In genomic region chr20:2657241-2657640, GRCh38 we compare ENCODE assay signal across 16 cellular contexts. TPM values are rescaled to one million over a fixed set of nuclear protein-coding genes. Genes with fewer than 3 reads are reported as not detected.
DNase-seq lines count a peak whose midpoint lies in the region; ATAC-seq, FAIRE-seq and TF ChIP-seq lines count a peak whose summit lies in the region.
"Had no signal": no experiment of that assay in that cellular context is flagged by ENCODE, and none has a peak within 500 bp of the region (broad histone marks: within the 10 kb centered on the region; RNA-seq: fewer than 3 reads in every experiment).

No MANE protein-coding gene starts in this region.

- no peak overlapping the region for H4K91ac ChIP-seq in H9 (ENCODE audit: insufficient read length, low read depth, low read length)

- H3K9me3 ChIP-seq in HepG2 (ENCODE audit: low read length) (no peaks in the 10 kb centered on the region), right lobe of liver (no peaks in the 10 kb centered on the region), H9 (ENCODE audit: control insufficient read depth, low read depth, low read length) (no peaks in the 10 kb centered on the region)
- H3K9me3 ChIP-seq: MG63, SK-N-SH, spleen had no signal

- H3K4ac ChIP-seq in H9 (ENCODE audit: low read depth, low read length): no peak overlapping the region

- H3K4me1 ChIP-seq in HepG2 (ENCODE audit: insufficient read depth, low read length) (peaks cover 38% of the 10 kb centered on the region), right lobe of liver (peaks cover 0 to 11% (median 5%) of the 10 kb centered on the region in 4 donors), H9 (ENCODE audit: insufficient read depth, low read length) (no peaks in the 10 kb centered on the region; the same call in 1 of the 2 replicates)

- peaks cover 58% of the 10 kb centered on the region for H4K20me1 ChIP-seq in HepG2 (ENCODE audit: insufficient read depth, low read length)
- no peaks in the 10 kb centered on the region for H4K20me1 ChIP-seq in H9 (ENCODE audit: control insufficient read depth, insufficient read depth, insufficient read length)

- peak overlapping the region in 2 of 3 experiments; percentile 22 to 81; a peak in 2 of 7 replicates for H3K27ac Mint-ChIP-seq in H9
- peak overlapping the region; percentile 31 for H3K27ac Mint-ChIP-seq in activated T-helper 2 cell treated with anti-CD3 and anti-CD28 coated beads, Interferon-gamma antibody, Interleukin-2, Interleukin-4, amounts not matched to agents 10 μg/mL and 5 μg/mL and 100 μg/mL, durations not matched to agents 14 hours and 24 hours and 36 hours
- H3K27ac Mint-ChIP-seq in stimulated activated naive B cell treated with anti-CD40 and anti-IgM and Interleukin-4, amounts not matched to agents 10 μg/mL and 1 μg/mL and 100 μg/mL, for 72 hours: peak overlapping the region; percentile 79
- H3K27ac Mint-ChIP-seq: activated naive CD4-positive, alpha-beta T cell treated with anti-CD3 and anti-CD28 coated beads, Interleukin-2, amount 10 ng/mL, durations not matched to agents 7 days and 5 days had no signal

- WGBS in HepG2 (ENCODE audit: low lambda C conversion rate): 94% methylated on average over 4 of the region's 5 CpGs
- WGBS in right lobe of liver (ENCODE audit: insufficient coverage, low coverage, low lambda C conversion rate, missing lambda C conversion rate): no CpG with 5 or more reads among the region's 5 CpGs
- no CpG with 5 or more reads among the region's 5 CpGs for WGBS in H9 (ENCODE audit: extremely low coverage, insufficient read length, low lambda C conversion rate)

- H3K18ac ChIP-seq in H9 (ENCODE audit: insufficient read length, low read depth, low read length): no peak overlapping the region

- no peak overlapping the region for H3K14ac ChIP-seq in H9 (ENCODE audit: insufficient read depth, low read length)

- no peak for DNase-seq in HepG2 (ENCODE audit: low spot score)
- DNase-seq in right lobe of liver: no peak
- DNase-seq in H9: no peak
- DNase-seq in activated T-helper 2 cell treated with anti-CD3 and anti-CD28 coated beads, Interferon-gamma antibody, Interleukin-2, Interleukin-4, amounts not matched to agents 10 μg/mL and 5 μg/mL and 100 μg/mL, durations not matched to agents 14 hours and 24 hours and 36 hours (ENCODE audit: low spot score): no peak
- no peak for DNase-seq in stimulated activated naive B cell treated with anti-CD40 and anti-IgM and Interleukin-4, amounts not matched to agents 10 μg/mL and 1 μg/mL and 100 μg/mL, for 72 hours
- DNase-seq: activated naive CD4-positive, alpha-beta T cell treated with anti-CD3 and anti-CD28 coated beads, Interleukin-2, amount 10 ng/mL, durations not matched to agents 7 days and 5 days; COR-L47; MG63; midbrain; NCI-H146; PC-9; SK-N-SH; spleen had no signal

- H3K27me3 Mint-ChIP-seq in H9 (ENCODE audit: low read depth): peaks cover 3% of the 10 kb centered on the region; the same call in 1 of the 2 replicates
- H3K27me3 Mint-ChIP-seq in activated T-helper 2 cell treated with anti-CD3 and anti-CD28 coated beads, Interferon-gamma antibody, Interleukin-2, Interleukin-4, amounts not matched to agents 10 μg/mL and 5 μg/mL and 100 μg/mL, durations not matched to agents 14 hours and 24 hours and 36 hours (ENCODE audit: low read depth): no peaks in the 10 kb centered on the region
- no peaks in the 10 kb centered on the region for H3K27me3 Mint-ChIP-seq in stimulated activated naive B cell treated with anti-CD40 and anti-IgM and Interleukin-4, amounts not matched to agents 10 μg/mL and 1 μg/mL and 100 μg/mL, for 72 hours
- H3K27me3 Mint-ChIP-seq: activated naive CD4-positive, alpha-beta T cell treated with anti-CD3 and anti-CD28 coated beads, Interleukin-2, amount 10 ng/mL, durations not matched to agents 7 days and 5 days had no signal

- no peak for TF ChIP-seq EP300 in HepG2 (IDR thresholded peaks at IDR 0.05; ENCODE audit: low read depth in 2 of 2, low read length in 2 of 2)
- TF ChIP-seq EP300 in HepG2 (CRISPR knock-in tag; IDR thresholded peaks at IDR 0.05; ENCODE audit: borderline replicate concordance): no peak

- no peak for ATAC-seq in HepG2
- ATAC-seq in right lobe of liver: no peak
- ATAC-seq in stimulated activated naive B cell treated with anti-CD40 and anti-IgM and Interleukin-4, amounts not matched to agents 10 μg/mL and 1 μg/mL and 100 μg/mL, for 72 hours (replicated peaks): no peak
- no peak for ATAC-seq in GM18519 (IDR thresholded peaks at IDR 0.05; ENCODE audit: low FRiP score, unreplicated experiment)
- ATAC-seq in GM18858 (IDR thresholded peaks at IDR 0.05; ENCODE audit: unreplicated experiment): no peak

- no peak overlapping the region for H4K5ac ChIP-seq in H9 (ENCODE audit: insufficient read length, low read depth, low read length)

- H3K56ac ChIP-seq in H9 (ENCODE audit: insufficient read length, low read depth, low read length): no peak overlapping the region

- TF ChIP-seq RAD21 in HepG2 (CRISPR knock-in tag; IDR thresholded peaks at IDR 0.05): no peak

- H2BK15ac ChIP-seq in H9 (ENCODE audit: low read depth, low read length): no peak overlapping the region

- H3K4me2 ChIP-seq in HepG2 (ENCODE audit: low read depth, low read length): no peak overlapping the region
- no peak overlapping the region for H3K4me2 ChIP-seq in H9 (ENCODE audit: insufficient read depth, insufficient read length, low read length)
- H3K4me2 ChIP-seq: PC-9, SK-N-SH had no signal

- H2AK5ac ChIP-seq in H9 (ENCODE audit: insufficient read length, low read length): no peak overlapping the region

- no peak overlapping the region for H2BK5ac ChIP-seq in H9 (ENCODE audit: insufficient read length, low read length)

- H3K27me3 ChIP-seq in HepG2 (ENCODE audit: control insufficient read depth in 1 of 2, insufficient read depth in 2 of 2, low read length in 2 of 2): no peaks in the 10 kb centered on the region; a peak in 1 of 5 replicates
- H3K27me3 ChIP-seq in right lobe of liver: no peaks in the 10 kb centered on the region
- H3K27me3 ChIP-seq in H9 (ENCODE audit: insufficient read depth, low read length): no peaks in the 10 kb centered on the region
- H3K27me3 ChIP-seq: MG63, spleen had no signal

- H4K8ac ChIP-seq in H9 (replicated peaks; ENCODE audit: insufficient read length, low read depth, low read length): no peak overlapping the region

- in situ Hi-C loops in HepG2 (cut with HindIII; ENCODE audit: extremely low pct_ligation_motif_present, low pct_unique_long_range_greater_than_20kb): no loop called here

- peaks cover 71 to 97% (median 90%) of the 10 kb centered on the region in 3 experiments for H3K36me3 Mint-ChIP-seq in H9 (ENCODE audit: insufficient read depth in 1 of 3, low read depth in 3 of 3)
- H3K36me3 Mint-ChIP-seq in activated T-helper 2 cell treated with anti-CD3 and anti-CD28 coated beads, Interferon-gamma antibody, Interleukin-2, Interleukin-4, amounts not matched to agents 10 μg/mL and 5 μg/mL and 100 μg/mL, durations not matched to agents 14 hours and 24 hours and 36 hours (ENCODE audit: low read depth): peaks cover 95% of the 10 kb centered on the region
- peaks cover 70 to 84% of the 10 kb centered on the region in 2 donors for H3K36me3 Mint-ChIP-seq in stimulated activated naive B cell treated with anti-CD40 and anti-IgM and Interleukin-4, amounts not matched to agents 10 μg/mL and 1 μg/mL and 100 μg/mL, for 72 hours

- no peak overlapping the region for H3K27ac ChIP-seq in HepG2 (ENCODE audit: extremely low read length, insufficient read depth, low read length)
- no peak overlapping the region for H3K27ac ChIP-seq in right lobe of liver
- no peak overlapping the region for H3K27ac ChIP-seq in H9 (ENCODE audit: insufficient read length, low read depth, low read length)
- H3K27ac ChIP-seq: PC-9, spleen had no signal

- intact Hi-C loops in HepG2 (cut with micrococcal nuclease; ENCODE audit: unreplicated experiment) (no loop called here), right lobe of liver (cut with DNase I) (no loop called here)
- intact Hi-C loops in activated T-helper 2 cell treated with anti-CD3 and anti-CD28 coated beads, Interferon-gamma antibody, Interleukin-2, Interleukin-4, amounts not matched to agents 10 μg/mL and 5 μg/mL and 100 μg/mL, durations not matched to agents 14 hours and 24 hours and 36 hours (cut with micrococcal nuclease): no loop called here

- no peak overlapping the region for H3K23ac ChIP-seq in H9 (ENCODE audit: insufficient read length, low read depth, low read length)

- H3K79me1 ChIP-seq in H9 (ENCODE audit: insufficient read depth, low read depth, low read length, poor library complexity, severe bottlenecking): peaks cover 11% of the 10 kb centered on the region

- CTCF ChIA-PET in HepG2 (lab: Yijun Ruan, JAX; ENCODE audit: low intra/inter-chr PET ratio, low total read pairs): no interaction called here

- no peaks in the 10 kb centered on the region for H3K9me3 Mint-ChIP-seq in H9
- H3K9me3 Mint-ChIP-seq in activated T-helper 2 cell treated with anti-CD3 and anti-CD28 coated beads, Interferon-gamma antibody, Interleukin-2, Interleukin-4, amounts not matched to agents 10 μg/mL and 5 μg/mL and 100 μg/mL, durations not matched to agents 14 hours and 24 hours and 36 hours: no peaks in the 10 kb centered on the region
- H3K9me3 Mint-ChIP-seq in stimulated activated naive B cell treated with anti-CD40 and anti-IgM and Interleukin-4, amounts not matched to agents 10 μg/mL and 1 μg/mL and 100 μg/mL, for 72 hours: no peaks in the 10 kb centered on the region
- H3K9me3 Mint-ChIP-seq: activated naive CD4-positive, alpha-beta T cell treated with anti-CD3 and anti-CD28 coated beads, Interleukin-2, amount 10 ng/mL, durations not matched to agents 7 days and 5 days; WTC11 had no signal

- no peak overlapping the region for H2BK20ac ChIP-seq in H9 (ENCODE audit: low read depth, low read length, poor library complexity, severe bottlenecking)

- H2BK120ac ChIP-seq in H9 (ENCODE audit: low read depth, low read length, poor library complexity, severe bottlenecking): no peak overlapping the region

- H3K4me3 Mint-ChIP-seq in H9: peak overlapping the region in 1 of 2 experiments; percentile 8; a peak in 1 of 5 replicates
- H3K4me3 Mint-ChIP-seq in activated T-helper 2 cell treated with anti-CD3 and anti-CD28 coated beads, Interferon-gamma antibody, Interleukin-2, Interleukin-4, amounts not matched to agents 10 μg/mL and 5 μg/mL and 100 μg/mL, durations not matched to agents 14 hours and 24 hours and 36 hours (ENCODE audit: low read depth): no peak overlapping the region
- no peak overlapping the region for H3K4me3 Mint-ChIP-seq in stimulated activated naive B cell treated with anti-CD40 and anti-IgM and Interleukin-4, amounts not matched to agents 10 μg/mL and 1 μg/mL and 100 μg/mL, for 72 hours
- H3K4me3 Mint-ChIP-seq: activated naive CD4-positive, alpha-beta T cell treated with anti-CD3 and anti-CD28 coated beads, Interleukin-2, amount 10 ng/mL, durations not matched to agents 7 days and 5 days; WTC11 had no signal

- H3K36me3 ChIP-seq in HepG2 (replicated peaks in 1 of 2; ENCODE audit: control insufficient read depth in 1 of 2, insufficient read depth in 2 of 2, low read length in 2 of 2) (peaks cover 53 to 83% of the 10 kb centered on the region in 2 experiments), right lobe of liver (peaks cover 9 to 81% (median 44%) of the 10 kb centered on the region in 4 donors)

- POLR2A ChIA-PET in HepG2 (lab: Yijun Ruan, JAX): no interaction called here

- peaks cover 40% of the 10 kb centered on the region for H3K79me2 ChIP-seq in HepG2 (ENCODE audit: insufficient read depth, low read length)
- peaks cover 17% of the 10 kb centered on the region for H3K79me2 ChIP-seq in H9 (ENCODE audit: insufficient read depth, low read length)

- TF ChIP-seq CTCF in HepG2 (CRISPR knock-in tag; IDR thresholded peaks at IDR 0.05) (no peak), right lobe of liver (IDR thresholded peaks at IDR 0.05) (no peak), H9 (conservative IDR thresholded peaks at IDR 0.05) (no peak)

- H3K23me2 ChIP-seq in H9 (ENCODE audit: insufficient read length, low read depth, low read length, poor library complexity, severe bottlenecking): peaks cover 9% of the 10 kb centered on the region

- H3K9ac ChIP-seq in HepG2 (ENCODE audit: insufficient read depth, low read depth, low read length) (no peak overlapping the region), H9 (ENCODE audit: extremely low read depth, insufficient read length, low read length) (no peak overlapping the region)
- H3K9ac ChIP-seq: SK-N-SH had no signal

- H3K4me3 ChIP-seq in HepG2 (replicated peaks in 1 of 3; ENCODE audit: insufficient read depth in 1 of 3, low read depth in 2 of 3, low read length in 3 of 3): no peak overlapping the region
- H3K4me3 ChIP-seq in right lobe of liver: no peak overlapping the region
- H3K4me3 ChIP-seq: MG63, PC-9, spleen had no signal

- TF ChIP-seq POLR2A in HepG2 (IDR thresholded peaks at IDR 0.05; ENCODE audit: insufficient read depth in 1 of 2, low read depth in 2 of 2, low read length in 2 of 2) (peak in 1 of 2 experiments; percentile 20; a peak in 2 of 4 replicates), right lobe of liver (IDR thresholded peaks at IDR 0.05) (no peak)

- no peak for FAIRE-seq in HepG2 (lab: Jason Lieb, UNC)

- no TSS peak for BruUV-seq in HepG2 (replicated peaks; lab: Mats Ljungman, UMichigan)

- peaks cover 15 to 18% of the 10 kb centered on the region in 2 experiments for H3K4me1 Mint-ChIP-seq in H9
- H3K4me1 Mint-ChIP-seq in activated T-helper 2 cell treated with anti-CD3 and anti-CD28 coated beads, Interferon-gamma antibody, Interleukin-2, Interleukin-4, amounts not matched to agents 10 μg/mL and 5 μg/mL and 100 μg/mL, durations not matched to agents 14 hours and 24 hours and 36 hours (ENCODE audit: low read depth): peaks cover 28% of the 10 kb centered on the region
- peaks cover 30 to 53% of the 10 kb centered on the region in 2 donors for H3K4me1 Mint-ChIP-seq in stimulated activated naive B cell treated with anti-CD40 and anti-IgM and Interleukin-4, amounts not matched to agents 10 μg/mL and 1 μg/mL and 100 μg/mL, for 72 hours

- H3T11ph ChIP-seq in H9 (ENCODE audit: low read length): no peak overlapping the region

- H2AFZ ChIP-seq in HepG2 (ENCODE audit: low read length): no peak overlapping the region
- H2AFZ ChIP-seq in H9 (ENCODE audit: low read length): no peak overlapping the region
- H2AFZ ChIP-seq: PC-9 had no signal

- no peak overlapping the region for H2BK12ac ChIP-seq in H9 (ENCODE audit: insufficient read length, low read depth, low read length)

RNA-seq across cellular contexts. Expression of gene NOP56, which starts 4.8 kb away (rescaled TPM):
- 646 and 1,116 TPM in 2 replicates for total RNA-seq in HepG2 (2016; rRNA removed; fragmentation: Illumina TruSeq; extraction: Trizol)
- 3,280 and 3,642 TPM in 2 replicates for total RNA-seq in HepG2 (2016; cell fraction: cytosol; rRNA removed; fragmentation: Illumina TruSeq; extraction: Trizol; ENCODE audit: low read depth)
- total RNA-seq in HepG2 (2016; cell fraction: insoluble cytoplasmic fraction; rRNA removed; fragmentation: Illumina TruSeq; extraction: Trizol): 600 and 1,127 TPM in 2 replicates
- total RNA-seq in HepG2 (2016; cell fraction: membrane; rRNA removed; fragmentation: Illumina TruSeq; extraction: Trizol): 2,832 and 3,011 TPM in 2 replicates
- 1,362 and 1,462 TPM in 2 replicates for total RNA-seq in HepG2 (2016; cell fraction: nucleus; rRNA removed; fragmentation: Illumina TruSeq; extraction: Trizol)
- 369 and 374 TPM in 2 replicates for polyA plus RNA-seq in HepG2 (2011; rRNA removed)
- polyA plus RNA-seq in HepG2 (2011; cell fraction: cytosol; rRNA removed): 207 and 225 TPM in 2 replicates
- 1,398 and 1,412 TPM in 2 replicates for polyA plus RNA-seq in HepG2 (2011; cell fraction: nucleus; rRNA removed)
- polyA plus RNA-seq in HepG2 (2012): 352 and 481 TPM in 2 replicates
- 3,484 and 3,697 TPM in 2 replicates for polyA plus RNA-seq in HepG2 (2016; cell fraction: cytosol; fragmentation: Illumina TruSeq; extraction: Trizol; ENCODE audit: low read depth)
- 637 and 642 TPM in 2 replicates for polyA plus RNA-seq in HepG2 (2016; cell fraction: insoluble cytoplasmic fraction; fragmentation: Illumina TruSeq; extraction: Trizol; ENCODE audit: low read depth)
- 2,607 and 2,624 TPM in 2 replicates for polyA plus RNA-seq in HepG2 (2016; cell fraction: membrane; fragmentation: Illumina TruSeq; extraction: Trizol; ENCODE audit: low read depth)
- 3,019 and 3,117 TPM in 2 replicates for polyA plus RNA-seq in HepG2 (2016; cell fraction: nucleus; fragmentation: Illumina TruSeq; extraction: Trizol; ENCODE audit: insufficient read depth, low read depth)
- 388 and 403 TPM in 2 replicates for polyA minus RNA-seq in HepG2 (2011; rRNA and poly(A)+ RNA removed; ENCODE audit: low replicate concordance)
- 134 TPM in 2 replicates for polyA minus RNA-seq in HepG2 (2011; cell fraction: cytosol; rRNA and poly(A)+ RNA removed)
- polyA minus RNA-seq in HepG2 (2011; cell fraction: nucleus; rRNA and poly(A)+ RNA removed): 938 and 1,127 TPM in 2 replicates
- total RNA-seq in right lobe of liver: 10 to 100 TPM; 32.7 to 60.9 (median 42.7) TPM
- 756 and 774 TPM in 2 replicates for total RNA-seq in H9 (2021)
- total RNA-seq in activated T-helper 2 cell treated with anti-CD3 and anti-CD28 coated beads, Interferon-gamma antibody, Interleukin-2, Interleukin-4, amounts not matched to agents 10 μg/mL and 5 μg/mL and 100 μg/mL, durations not matched to agents 14 hours and 24 hours and 36 hours: 693 and 705 TPM in 2 replicates

RNA-seq across cellular contexts. Expression of gene IDH3B, which starts 6.8 kb away (rescaled TPM):
- 215 and 246 TPM in 2 replicates for total RNA-seq in HepG2 (2016; rRNA removed; fragmentation: Illumina TruSeq; extraction: Trizol)
- 33.7 and 38.0 TPM in 2 replicates for total RNA-seq in HepG2 (2016; cell fraction: cytosol; rRNA removed; fragmentation: Illumina TruSeq; extraction: Trizol; ENCODE audit: low read depth)
- 222 and 260 TPM in 2 replicates for total RNA-seq in HepG2 (2016; cell fraction: insoluble cytoplasmic fraction; rRNA removed; fragmentation: Illumina TruSeq; extraction: Trizol)
- total RNA-seq in HepG2 (2016; cell fraction: membrane; rRNA removed; fragmentation: Illumina TruSeq; extraction: Trizol): 44.8 and 48.2 TPM in 2 replicates
- total RNA-seq in HepG2 (2016; cell fraction: nucleus; rRNA removed; fragmentation: Illumina TruSeq; extraction: Trizol): 137 and 140 TPM in 2 replicates
- 245 and 254 TPM in 2 replicates for polyA plus RNA-seq in HepG2 (2011; rRNA removed)
- 222 and 246 TPM in 2 replicates for polyA plus RNA-seq in HepG2 (2011; cell fraction: cytosol; rRNA removed)
- 901 and 966 TPM in 2 replicates for polyA plus RNA-seq in HepG2 (2011; cell fraction: nucleus; rRNA removed)
- 156 and 158 TPM in 2 replicates for polyA plus RNA-seq in HepG2 (2012)
- polyA plus RNA-seq in HepG2 (2016; cell fraction: cytosol; fragmentation: Illumina TruSeq; extraction: Trizol; ENCODE audit: low read depth): 22.8 and 27.4 TPM in 2 replicates
- 207 and 216 TPM in 2 replicates for polyA plus RNA-seq in HepG2 (2016; cell fraction: insoluble cytoplasmic fraction; fragmentation: Illumina TruSeq; extraction: Trizol; ENCODE audit: low read depth)
- 27.1 and 32.5 TPM in 2 replicates for polyA plus RNA-seq in HepG2 (2016; cell fraction: membrane; fragmentation: Illumina TruSeq; extraction: Trizol; ENCODE audit: low read depth)
- 236 and 251 TPM in 2 replicates for polyA plus RNA-seq in HepG2 (2016; cell fraction: nucleus; fragmentation: Illumina TruSeq; extraction: Trizol; ENCODE audit: insufficient read depth, low read depth)
- polyA minus RNA-seq in HepG2 (2011; rRNA and poly(A)+ RNA removed; ENCODE audit: low replicate concordance): 107 and 189 TPM in 2 replicates
- 74.0 and 74.8 TPM in 2 replicates for polyA minus RNA-seq in HepG2 (2011; cell fraction: cytosol; rRNA and poly(A)+ RNA removed)
- 230 and 248 TPM in 2 replicates for polyA minus RNA-seq in HepG2 (2011; cell fraction: nucleus; rRNA and poly(A)+ RNA removed)
- total RNA-seq in right lobe of liver: 10 to 100 TPM; 37.6 to 78.1 (median 43.6) TPM
- 114 and 122 TPM in 2 replicates for total RNA-seq in H9 (2021)
- 111 and 112 TPM in 2 replicates for total RNA-seq in activated T-helper 2 cell treated with anti-CD3 and anti-CD28 coated beads, Interferon-gamma antibody, Interleukin-2, Interleukin-4, amounts not matched to agents 10 μg/mL and 5 μg/mL and 100 μg/mL, durations not matched to agents 14 hours and 24 hours and 36 hours

RNA-seq across cellular contexts. Expression of gene EBF4, which starts 35.3 kb away (rescaled TPM):
- total RNA-seq in HepG2 (2016; rRNA removed; fragmentation: Illumina TruSeq; extraction: Trizol) (0.84 TPM in 1 of 2 replicates, not detected in the other), right lobe of liver (10 to 100 TPM in 1 of 6 experiments, 1 to 10 TPM in 5; 2.8 to 16.6 (median 6.2) TPM), H9 (2021) (3.9 and 4.3 TPM in 2 replicates)
- total RNA-seq in HepG2 (2016; cell fraction: cytosol; rRNA removed; fragmentation: Illumina TruSeq; extraction: Trizol; ENCODE audit: low read depth): not detected in 2 replicates
- total RNA-seq in HepG2 (2016; cell fraction: insoluble cytoplasmic fraction; rRNA removed; fragmentation: Illumina TruSeq; extraction: Trizol): 0.13 and 0.15 TPM in 2 replicates
- total RNA-seq in HepG2 (2016; cell fraction: membrane; rRNA removed; fragmentation: Illumina TruSeq; extraction: Trizol): 0.34 TPM in 2 replicates
- 0.34 and 0.56 TPM in 2 replicates for total RNA-seq in HepG2 (2016; cell fraction: nucleus; rRNA removed; fragmentation: Illumina TruSeq; extraction: Trizol)
- polyA plus RNA-seq in HepG2 (2011; rRNA removed): 2.2 and 5.2 TPM in 2 replicates
- polyA plus RNA-seq in HepG2 (2011; cell fraction: cytosol; rRNA removed): 1.7 and 2.0 TPM in 2 replicates
- 19.5 and 21.3 TPM in 2 replicates for polyA plus RNA-seq in HepG2 (2011; cell fraction: nucleus; rRNA removed)
- polyA plus RNA-seq in HepG2 (2012): 3.4 and 9.8 TPM in 2 replicates
- 0.10 and 0.52 TPM in 2 replicates for polyA plus RNA-seq in HepG2 (2016; cell fraction: cytosol; fragmentation: Illumina TruSeq; extraction: Trizol; ENCODE audit: low read depth)
- 0.11 and 0.45 TPM in 2 replicates for polyA plus RNA-seq in HepG2 (2016; cell fraction: insoluble cytoplasmic fraction; fragmentation: Illumina TruSeq; extraction: Trizol; ENCODE audit: low read depth)
- polyA plus RNA-seq in HepG2 (2016; cell fraction: membrane; fragmentation: Illumina TruSeq; extraction: Trizol; ENCODE audit: low read depth): 0.17 and 0.41 TPM in 2 replicates
- 1.1 and 2.1 TPM in 2 replicates for polyA plus RNA-seq in HepG2 (2016; cell fraction: nucleus; fragmentation: Illumina TruSeq; extraction: Trizol; ENCODE audit: insufficient read depth, low read depth)
- 3.8 TPM in 1 of 2 replicates, not detected in the other for polyA minus RNA-seq in HepG2 (2011; rRNA and poly(A)+ RNA removed; ENCODE audit: low replicate concordance)
- 1.3 and 2.1 TPM in 2 replicates for polyA minus RNA-seq in HepG2 (2011; cell fraction: cytosol; rRNA and poly(A)+ RNA removed)
- polyA minus RNA-seq in HepG2 (2011; cell fraction: nucleus; rRNA and poly(A)+ RNA removed): 4.8 and 7.2 TPM in 2 replicates
- total RNA-seq in activated T-helper 2 cell treated with anti-CD3 and anti-CD28 coated beads, Interferon-gamma antibody, Interleukin-2, Interleukin-4, amounts not matched to agents 10 μg/mL and 5 μg/mL and 100 μg/mL, durations not matched to agents 14 hours and 24 hours and 36 hours: 6.0 and 10.5 TPM in 2 replicates

Comparison
In these comparisons a context has a peak if more than half of its experiments do, and no peak if none do; other contexts are left out.
1. RNA of gene NOP56, which starts 4.8 kb away (total RNA-seq): 600 to 3,642 TPM in HepG2, 756 to 774 TPM in H9 and 693 to 705 TPM in activated T-helper 2 cell treated with anti-CD3 and anti-CD28 coated beads, Interferon-gamma antibody, Interleukin-2, Interleukin-4, amounts not matched to agents 10 μg/mL and 5 μg/mL and 100 μg/mL, durations not matched to agents 14 hours and 24 hours and 36 hours; 32.7 to 60.9 TPM in right lobe of liver; every median in the first group is over 4 times any median in the second.
2. Peak in every context shown above with its lines, with median percentiles within 50 percentile points of each other: H3K27ac Mint-ChIP-seq.